ENCODE assay signal across 8 cellular contexts in genomic region chr10:92290837-92291609, GRCh38. TPM values are rescaled to one million over a fixed set of nuclear protein-coding genes. Genes with fewer than 3 reads are reported as not detected.
DNase-seq lines count a peak whose midpoint lies in the region; ATAC-seq and TF ChIP-seq lines count a peak whose summit lies in the region.

TSS of gene CPEB3 (minus strand) at chr10:92291078. CDS start at chr10:92240350, 50,728 bp downstream.
TSS of gene MARCHF5 (plus strand) at chr10:92291167. CDS start at chr10:92291495, 328 bp downstream.

- ATAC-seq in HG02870 (IDR thresholded peaks at IDR 0.05; ENCODE audit: unreplicated experiment) (peak; percentile 99), left ventricle myocardium superior (peak; percentile 99), psoas muscle (peak; percentile 96 to 99 (median 98))

- in situ Hi-C loops in GM13976 (cut with MboI; ENCODE audit: low sequenced_read_pairs, unreplicated experiment) = loop anchor here (25.0 kb wide), 1 partner anchor 204 kb away; no protein-coding TSS in a partner anchor

- peak; percentile 96 for DNase-seq in GM13976 (ENCODE audit: low spot score)
- DNase-seq in NCI-H146 (lab: John Stamatoyannopoulos, UW) = peak; percentile 97
- peak; percentile 83 to 96 (median 87) for DNase-seq in T-helper 1 cell
- peak in 55 of 56 donors; percentile 28 to 96 (median 89) for DNase-seq in amygdala (lab: John Stamatoyannopoulos, UW)
- DNase-seq in left ventricle myocardium superior = peak; percentile 98
- DNase-seq in psoas muscle = peak; percentile 96 to 98
- DNase-seq in uterus = peak; percentile 96

- H3K4me3 ChIP-seq in psoas muscle = peak within 1 kb of the TSS; percentile 90
- peak within 1 kb of the TSS; percentile 92 to 94 for H3K4me3 ChIP-seq in uterus

- peak; percentile 31 for TF ChIP-seq CTCF in GM13976 (IDR thresholded peaks at IDR 0.05; ENCODE audit: borderline replicate concordance, control extremely low read depth, extremely low read depth, insufficient read depth, missing control alignments)
- peak; percentile 78 for TF ChIP-seq CTCF in psoas muscle (IDR thresholded peaks at IDR 0.05)
- peak; percentile 45 to 88 (median 66) for TF ChIP-seq CTCF in uterus (IDR thresholded peaks at IDR 0.05)

- H3K36me3 ChIP-seq in psoas muscle (ENCODE audit: insufficient read depth in 1 of 2, low read depth in 1 of 2) (peaks cover 0 to 20% of the 10 kb centered on the region in 2 donors), uterus (no peaks in the 10 kb centered on the region)

- H3K9me3 ChIP-seq in psoas muscle (no peaks in the 10 kb centered on the region), uterus (no peaks in the 10 kb centered on the region)

- intact Hi-C loops in left ventricle myocardium superior (cut with micrococcal nuclease) = loop anchor here (10.0 kb wide), 1 partner anchor 46 kb away; no protein-coding TSS in a partner anchor
- intact Hi-C loops in psoas muscle (cut with DNase I) = loop anchor here (2.0 to 5.0 kb wide), 5 partner anchors 36 to 204 kb away; no protein-coding TSS in a partner anchor
- intact Hi-C loops in uterus (cut with DNase I; ENCODE audit: low total_unique reads) = no loop called here

- peaks cover 5% of the 10 kb centered on the region for H3K4me1 ChIP-seq in psoas muscle
- peaks cover 0 to 6% of the 10 kb centered on the region in 2 donors for H3K4me1 ChIP-seq in uterus

- H3K27ac ChIP-seq in psoas muscle = peak within 1 kb of the TSS; percentile 95
- H3K27ac ChIP-seq in uterus = peak within 1 kb of the TSS; percentile 91 to 95

- peak; percentile 83 to 89 for TF ChIP-seq POLR2A in uterus (IDR thresholded peaks at IDR 0.05)

- H3K27me3 ChIP-seq in psoas muscle (ENCODE audit: insufficient read depth in 3 of 3, low read length in 2 of 3) (no peaks in the 10 kb centered on the region), uterus (no peaks in the 10 kb centered on the region)

- 0% methylated on average over 61 to 79 of the region's 79 CpGs for WGBS in psoas muscle, 3 donors

RNA-seq across cellular contexts. Expression of gene CPEB3, which starts in this region (rescaled TPM):
- total RNA-seq in left ventricle myocardium superior (18.0 TPM), psoas muscle (10 to 100 TPM in 3 of 4 donors, 1 to 10 TPM in 1; 6.1 to 16.9 (median 14.3) TPM), uterus (1 to 10 TPM; 2.6 to 5.4 (median 3.7) TPM)
- 1 to 10 TPM in 2 of 3 donors, under 1 TPM in 1; 0.44 to 9.8 (median 3.2) TPM for polyA plus RNA-seq in psoas muscle

RNA-seq across cellular contexts. Expression of gene MARCHF5, which starts in this region (rescaled TPM):
- total RNA-seq in left ventricle myocardium superior (32.9 TPM), psoas muscle (10 to 100 TPM; 28.3 to 52.3 (median 32.9) TPM), uterus (10 to 100 TPM in 3 of 4 donors, 1 to 10 TPM in 1; 2.8 to 43.7 (median 22.9) TPM)
- 10 to 100 TPM; 28.3 to 64.9 (median 30.7) TPM for polyA plus RNA-seq in psoas muscle

Comparison
In these comparisons a context has a peak if more than half of its experiments do, and no peak if none do; other contexts are left out.
1. Peak in every context shown above with its lines: DNase-seq, ATAC-seq, H3K4me3 ChIP-seq and H3K27ac ChIP-seq.